21 cellular contexts compared by ENCODE assay signal in genomic region chr6:159527351-159527750, GRCh38.
DNase-seq lines count a peak whose midpoint lies in the region; ATAC-seq, FAIRE-seq and TF ChIP-seq lines count a peak whose summit lies in the region.
"Had no signal": no experiment of that assay in that cellular context is flagged by ENCODE, and none has a peak within 500 bp of the region (broad histone marks: within the 10 kb centered on the region; RNA-seq: fewer than 3 reads in every experiment).

No MANE protein-coding gene starts in this region.

- POLR2A ChIA-PET in HepG2 (lab: Yijun Ruan, JAX): no interaction called here

- H3K27ac ChIP-seq in DND-41 (ENCODE audit: low read length) (no peak overlapping the region), GM23338 (ENCODE audit: low read depth) (no peak overlapping the region), OCI-LY3 (ENCODE audit: low read length) (no peak overlapping the region), testis (no peak overlapping the region), HepG2 (ENCODE audit: extremely low read length, insufficient read depth, low read length) (no peak overlapping the region)
- H3K27ac ChIP-seq: A549, PC-9 had no signal

- no peak overlapping the region for H3K9ac ChIP-seq in DND-41 (ENCODE audit: low read depth, low read length)
- no peak overlapping the region for H3K9ac ChIP-seq in OCI-LY3 (ENCODE audit: low read length)
- no peak overlapping the region for H3K9ac ChIP-seq in HepG2 (ENCODE audit: insufficient read depth, low read depth, low read length)

- in situ Hi-C loops in HepG2 (cut with HindIII; ENCODE audit: extremely low pct_ligation_motif_present, low pct_unique_long_range_greater_than_20kb): no loop called here

- H2AFZ ChIP-seq in DND-41 (ENCODE audit: low read depth, low read length) (no peak overlapping the region), GM23338 (no peak overlapping the region), OCI-LY3 (ENCODE audit: low read depth, low read length) (no peak overlapping the region), HepG2 (ENCODE audit: low read length) (no peak overlapping the region)
- H2AFZ ChIP-seq: PC-9 had no signal

- H3K4me2 ChIP-seq in DND-41 (ENCODE audit: insufficient read depth, low read length): no peak overlapping the region
- H3K4me2 ChIP-seq in GM23338: no peak overlapping the region
- H3K4me2 ChIP-seq in OCI-LY3 (ENCODE audit: low read length): no peak overlapping the region
- H3K4me2 ChIP-seq in HepG2 (ENCODE audit: low read depth, low read length): no peak overlapping the region
- H3K4me2 ChIP-seq: A549, PC-9 had no signal

- no peaks in the 10 kb centered on the region for H3K9me3 Mint-ChIP-seq in GM23338

- H3K9me3 ChIP-seq in DND-41 (ENCODE audit: insufficient read depth, low read length, severe bottlenecking) (no peaks in the 10 kb centered on the region), OCI-LY3 (ENCODE audit: insufficient read depth, low read length) (no peaks in the 10 kb centered on the region), testis (no peaks in the 10 kb centered on the region), HepG2 (ENCODE audit: low read length) (no peaks in the 10 kb centered on the region)
- H3K9me3 ChIP-seq: A549, BE2C had no signal

- H3K27ac Mint-ChIP-seq in GM23338: no peak overlapping the region

- H3K36me3 Mint-ChIP-seq in GM23338 (ENCODE audit: low read depth): no peaks in the 10 kb centered on the region

- CTCF ChIA-PET in HepG2 (lab: Yijun Ruan, JAX; ENCODE audit: low intra/inter-chr PET ratio, low total read pairs): no interaction called here

- TF ChIP-seq POLR2A in testis (IDR thresholded peaks at IDR 0.05) (no peak), HepG2 (IDR thresholded peaks at IDR 0.05; ENCODE audit: insufficient read depth in 1 of 2, low read depth in 2 of 2, low read length in 2 of 2) (no peak)

- DNase-seq in DND-41 (no peak), GM23338 (ENCODE audit: low spot score) (peak; percentile 57), iPS-NIHi11 (ENCODE audit: low spot score) (peak; percentile 38), testis (no peak), DMS53 treated with DMSO at 0.1 percent for 48 hours (lab: John Stamatoyannopoulos, UW; ENCODE audit: unreplicated experiment) (no peak), HepG2 (ENCODE audit: low spot score) (no peak)
- DNase-seq: BE2C, DMS53, Kasumi-1, NCI-H1417, NCI-H187, NCI-H446 treated with DMSO at 0.1 percent for 48 hours, NCI-H526 treated with DMSO at 0.1 percent for 48 hours, PC-9, RPMI8226, SHP77 had no signal

- no peak for TF ChIP-seq EP300 in HepG2 (IDR thresholded peaks at IDR 0.05; ENCODE audit: low read depth in 2 of 2, low read length in 2 of 2)
- TF ChIP-seq EP300 in HepG2 (CRISPR knock-in tag; IDR thresholded peaks at IDR 0.05; ENCODE audit: borderline replicate concordance): no peak

- H3F3A ChIP-seq in GM23338 (replicated peaks; ENCODE audit: low read depth): no peaks in the 10 kb centered on the region

- TF ChIP-seq CTCF in DND-41 (IDR thresholded peaks at IDR 0.05; ENCODE audit: borderline replicate concordance, extremely low read depth, low read length, poor library complexity, severe bottlenecking): peak; percentile 10
- peak; percentile 52 to 72 for TF ChIP-seq CTCF in GM23338 (conservative IDR thresholded peaks at IDR 0.05; ENCODE audit: low read depth in 2 of 2)
- TF ChIP-seq CTCF in OCI-LY3 (IDR thresholded peaks at IDR 0.05; ENCODE audit: low read depth, low read length): 0 out of 2 replicates have a peak, but pooled peaks have one; percentile 12
- no peak for TF ChIP-seq CTCF in testis (IDR thresholded peaks at IDR 0.05)
- TF ChIP-seq CTCF in HepG2 (CRISPR knock-in tag; IDR thresholded peaks at IDR 0.05): no peak

- H4K20me1 ChIP-seq in DND-41 (ENCODE audit: insufficient read depth, low read length) (no peaks in the 10 kb centered on the region), GM23338 (replicated peaks; ENCODE audit: insufficient read depth) (no peaks in the 10 kb centered on the region), OCI-LY3 (ENCODE audit: insufficient read depth, low read length) (no peaks in the 10 kb centered on the region), HepG2 (ENCODE audit: insufficient read depth, low read length) (no peaks in the 10 kb centered on the region)

- WGBS in testis, 2 donors: 93 to 100% methylated on average over 1 of the region's 1 CpG
- 40% methylated on average over 1 of the region's 1 CpG for WGBS in HepG2 (ENCODE audit: low lambda C conversion rate)

- ATAC-seq in DND-41 (ENCODE audit: insufficient read depth, low read depth) (no peak), GM23338 (peak; percentile 70), GM21619 (IDR thresholded peaks at IDR 0.05; ENCODE audit: unreplicated experiment) (no peak), HepG2 (no peak)
- ATAC-seq: A549 had no signal

- H3K4me3 Mint-ChIP-seq in GM23338: no peak overlapping the region

- no peaks in the 10 kb centered on the region for H3K9me2 ChIP-seq in GM23338 (ENCODE audit: insufficient read depth)

- H3K36me3 ChIP-seq in DND-41 (ENCODE audit: insufficient read depth, low read length) (no peaks in the 10 kb centered on the region), GM23338 (ENCODE audit: insufficient read depth) (no peaks in the 10 kb centered on the region), OCI-LY3 (replicated peaks; ENCODE audit: low read depth, low read length) (no peaks in the 10 kb centered on the region), testis (ENCODE audit: low read depth, missing control alignments) (no peaks in the 10 kb centered on the region), HepG2 (replicated peaks in 1 of 2; ENCODE audit: control insufficient read depth in 1 of 2, insufficient read depth in 2 of 2, low read length in 2 of 2) (no peaks in the 10 kb centered on the region)
- H3K36me3 ChIP-seq: BE2C had no signal

- H3K79me2 ChIP-seq in DND-41 (ENCODE audit: insufficient read depth, low read length) (no peaks in the 10 kb centered on the region), GM23338 (replicated peaks; ENCODE audit: insufficient read depth) (no peaks in the 10 kb centered on the region), OCI-LY3 (ENCODE audit: low read length) (no peaks in the 10 kb centered on the region), HepG2 (ENCODE audit: insufficient read depth, low read length) (no peaks in the 10 kb centered on the region)

- no peaks in the 10 kb centered on the region for H3K4me1 ChIP-seq in DND-41 (ENCODE audit: insufficient read depth, low read length)
- H3K4me1 ChIP-seq in GM23338 (ENCODE audit: insufficient read depth): no peaks in the 10 kb centered on the region
- H3K4me1 ChIP-seq in OCI-LY3 (ENCODE audit: low read length): no peaks in the 10 kb centered on the region
- no peaks in the 10 kb centered on the region for H3K4me1 ChIP-seq in testis
- H3K4me1 ChIP-seq in HepG2 (ENCODE audit: insufficient read depth, low read length): no peaks in the 10 kb centered on the region
- H3K4me1 ChIP-seq: A549, BE2C had no signal

- H3K27me3 Mint-ChIP-seq in GM23338 (ENCODE audit: insufficient read depth, low read depth, poor library complexity): peaks cover 7% of the 10 kb centered on the region

- H3K27me3 ChIP-seq in DND-41 (ENCODE audit: insufficient read depth, low read length, poor library complexity) (no peaks in the 10 kb centered on the region), GM23338 (ENCODE audit: insufficient read depth) (no peaks in the 10 kb centered on the region), OCI-LY3 (ENCODE audit: low read depth, low read length) (no peaks in the 10 kb centered on the region), testis (no peaks in the 10 kb centered on the region), HepG2 (ENCODE audit: control insufficient read depth in 1 of 2, insufficient read depth in 2 of 2, low read length in 2 of 2) (peaks cover 0 to 52% of the 10 kb centered on the region in 2 experiments; a peak in 4 of 5 replicates)
- H3K27me3 ChIP-seq: BE2C had no signal

- no TSS peak for BruUV-seq in HepG2 (replicated peaks; lab: Mats Ljungman, UMichigan)

- no peak for FAIRE-seq in HepG2 (lab: Jason Lieb, UNC)
- FAIRE-seq: A549, D721Med, GM12891 had no signal

- H3K4me3 ChIP-seq in DND-41 (ENCODE audit: low read depth in 1 of 2, low read length in 2 of 2): no peak overlapping the region
- no peak overlapping the region for H3K4me3 ChIP-seq in GM23338
- H3K4me3 ChIP-seq in OCI-LY3 (ENCODE audit: low read length): no peak overlapping the region
- H3K4me3 ChIP-seq in testis: no peak overlapping the region
- no peak overlapping the region for H3K4me3 ChIP-seq in HepG2 (replicated peaks in 1 of 3; ENCODE audit: insufficient read depth in 1 of 3, low read depth in 2 of 3, low read length in 3 of 3)
- H3K4me3 ChIP-seq: A549, PC-9 had no signal

- H3K4me1 Mint-ChIP-seq in GM23338: no peaks in the 10 kb centered on the region

- no peak for TF ChIP-seq RAD21 in HepG2 (CRISPR knock-in tag; IDR thresholded peaks at IDR 0.05)

- intact Hi-C loops in testis (cut with DNase I; ENCODE audit: low total_unique reads): no loop called here
- intact Hi-C loops in HepG2 (cut with micrococcal nuclease; ENCODE audit: unreplicated experiment): no loop called here

TF ChIP-seq in GM23338, 12 proteins besides CTCF, POLR2A, EP300 and RAD21 (continues in another document):
- TF ChIP-seq ZNF114 (CRISPR knock-in tag; IDR thresholded peaks at IDR 0.05): no peak
- no peak for TF ChIP-seq CREB1 (CRISPR knock-in tag; IDR thresholded peaks at IDR 0.05; ENCODE audit: low read depth)
- TF ChIP-seq EZH2phosphoT487 (IDR thresholded peaks at IDR 0.05; ENCODE audit: unreplicated experiment): no peak
- TF ChIP-seq EZH2 (IDR thresholded peaks at IDR 0.05; ENCODE audit: low read depth, unreplicated experiment): no peak
- TF ChIP-seq NANOG (IDR thresholded peaks at IDR 0.05; ENCODE audit: borderline replicate concordance): no peak

TF ChIP-seq in HepG2, 621 proteins besides CTCF, POLR2A, EP300 and RAD21:
- TF ChIP-seq FOXP4 (CRISPR knock-in tag; IDR thresholded peaks at IDR 0.05) (no peak), CHD4 (IDR thresholded peaks at IDR 0.05; ENCODE audit: borderline replicate concordance, low read length) (no peak)
TF ChIP-seq in HepG2: peak in this region for 0.

Comparison
In these comparisons a context has a peak if more than half of its experiments do, and no peak if none do; other contexts are left out.
1. DNase-seq: peak in GM23338 (single experiment) and iPS-NIHi11 (single experiment); none in DND-41 (single experiment), testis (single experiment), DMS53 treated with DMSO at 0.1 percent for 48 hours (single experiment) and HepG2 (single experiment).
2. CTCF ChIP-seq: peak in DND-41 (single experiment), GM23338 (2 of 2) and OCI-LY3 (single experiment); none in testis (0 of 3) and HepG2 (single experiment).